ENCODE assay signal across 21 cellular contexts in the genomic region with DNA sequence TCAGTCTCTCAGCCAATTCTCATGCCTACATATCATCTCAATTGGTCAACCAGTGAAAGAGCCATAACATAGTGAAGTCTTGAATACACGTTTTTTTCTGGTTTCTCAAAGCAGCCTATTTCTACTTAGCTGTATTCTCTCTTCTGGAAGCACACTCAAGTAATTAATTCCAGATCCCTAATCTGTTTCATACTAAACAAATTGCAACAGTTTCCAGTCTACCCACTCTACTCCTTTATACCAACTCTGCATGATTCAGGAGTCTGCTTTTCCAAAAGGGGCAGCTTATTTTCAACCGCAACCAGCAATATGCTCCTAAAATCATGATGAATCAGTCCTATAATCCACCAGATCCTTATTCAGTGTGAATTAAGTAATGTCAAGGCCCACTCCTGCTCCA.
DNase-seq lines count a peak whose midpoint lies in the region; FAIRE-seq and TF ChIP-seq lines count a peak whose summit lies in the region.
"Had no signal": no experiment of that assay in that cellular context is flagged by ENCODE, and none has a peak within 500 bp of the region (broad histone marks: within the 10 kb centered on the region; RNA-seq: fewer than 3 reads in every experiment).

No MANE protein-coding gene starts in this region.

- DNase-seq in AG09319 (ENCODE audit: extremely low read depth, low read depth) (peak; percentile 73), GM04504 (ENCODE audit: low read depth) (peak; percentile 66), SK-N-SH (peak; percentile 33), fibroblast of peridontal ligament (ENCODE audit: extremely low read depth) (peak; percentile 83), middle frontal gyrus (ENCODE audit: extremely low spot score, low spot score) (no peak), cerebellum (ENCODE audit: low spot score) (no peak), NCI-H2171 (lab: John Stamatoyannopoulos, UW) (no peak), frontal cortex (ENCODE audit: low spot score in 2 of 2) (no peak)
- DNase-seq: C1 segment of cervical spinal cord; CD8-positive, alpha-beta T cell; DND-41; KBM-7; MM.1S; NCI-H1048; NCI-H1417 treated with DMSO at 0.1 percent for 48 hours; NCI-H1930; NCI-H226; NCI-H510A treated with DMSO at 0.1 percent for 48 hours; NCI-H774; NK-92 treated with Interleukin-12 subunit alpha and Interleukin-12 subunit beta, amount 100 ng/mL, for 24 hours had no signal

- no peaks in the 10 kb centered on the region for H3K9me3 ChIP-seq in SK-N-SH

- no peaks in the 10 kb centered on the region for H3K9me2 ChIP-seq in SK-N-SH

- no peaks in the 10 kb centered on the region; a peak in 2 of 4 replicates for H3K4me1 ChIP-seq in SK-N-SH (ENCODE audit: control insufficient read depth in 1 of 2, insufficient read depth in 2 of 2, low read depth in 1 of 2, low read length in 1 of 2)

- H4K20me1 ChIP-seq in SK-N-SH (ENCODE audit: insufficient read depth), result no peaks in the 10 kb centered on the region

- CTCF ChIA-PET in SK-N-SH (lab: Yijun Ruan, JAX), result no interaction called here

- no peaks in the 10 kb centered on the region for H3K27me3 ChIP-seq in SK-N-SH (ENCODE audit: insufficient read depth)

- no peak overlapping the region for H2AFZ ChIP-seq in SK-N-SH (ENCODE audit: low read depth)

- no peak for TF ChIP-seq RAD21 in SK-N-SH (IDR thresholded peaks at IDR 0.05; ENCODE audit: low read length)

- 56% methylated on average over 2 of the region's 2 CpGs for WGBS in SK-N-SH (ENCODE audit: low lambda C conversion rate)

- no peaks in the 10 kb centered on the region for H3K79me2 ChIP-seq in SK-N-SH (ENCODE audit: insufficient read depth)

- TF ChIP-seq EP300 in SK-N-SH (IDR thresholded peaks at IDR 0.05; ENCODE audit: borderline replicate concordance in 1 of 2, low read depth in 1 of 2, low read length in 1 of 2), result 0 out of 4 replicates have a peak, but pooled peaks of 1 of the 2 experiments have one; percentile 6

- FAIRE-seq in frontal cortex (lab: Jason Lieb, UNC), result no peak

- TF ChIP-seq CTCF in AG09319 (IDR thresholded peaks at IDR 0.05; ENCODE audit: low read depth, low read length) (no peak), SK-N-SH (IDR thresholded peaks at IDR 0.05) (no peak)

- H3K4me3 ChIP-seq in SK-N-SH (ENCODE audit: low read depth in 2 of 2, low read length in 1 of 2), result no peak overlapping the region

- no peak overlapping the region for H3K4me2 ChIP-seq in SK-N-SH

- H3K9ac ChIP-seq in SK-N-SH, result no peak overlapping the region

- peaks cover 9% of the 10 kb centered on the region for H3F3A ChIP-seq in SK-N-SH (replicated peaks; ENCODE audit: insufficient read depth)

- H3K36me3 ChIP-seq in SK-N-SH (replicated peaks in 1 of 2; ENCODE audit: control insufficient read depth in 1 of 2, insufficient read depth in 2 of 2, low read length in 1 of 2), result no peaks in the 10 kb centered on the region

- POLR2A ChIA-PET in SK-N-SH (lab: Yijun Ruan, JAX), result no interaction called here

- H3K27ac ChIP-seq in SK-N-SH (ENCODE audit: low read depth in 2 of 2, low read length in 1 of 2), result no peak overlapping the region
- H3K27ac ChIP-seq: HL-60 had no signal

TF ChIP-seq in SK-N-SH, 30 proteins besides CTCF, POLR2A, EP300 and RAD21:
- no peak for TF ChIP-seq EZH2phosphoT487 (IDR thresholded peaks at IDR 0.05; ENCODE audit: borderline replicate concordance, low read depth)
- no peak for TF ChIP-seq CHD2 (IDR thresholded peaks at IDR 0.05; ENCODE audit: low read length, partially characterized antibody)
- TF ChIP-seq POLR2AphosphoS5 (IDR thresholded peaks at IDR 0.05; ENCODE audit: low read depth, low read length), result no peak
- no peak for TF ChIP-seq FOXM1 (IDR thresholded peaks at IDR 0.05; ENCODE audit: low read depth)
- no peak for TF ChIP-seq FOSL2 (IDR thresholded peaks at IDR 0.05; ENCODE audit: borderline replicate concordance, low read depth)
- TF ChIP-seq MEF2A (IDR thresholded peaks at IDR 0.05; ENCODE audit: borderline replicate concordance, low read depth), result no peak
- no peak for TF ChIP-seq USF1 (IDR thresholded peaks at IDR 0.05; ENCODE audit: borderline replicate concordance, low read depth)
- no peak for TF ChIP-seq TAF1 (IDR thresholded peaks at IDR 0.05; ENCODE audit: borderline replicate concordance, low read depth, low read length)

Comparison
In these comparisons a context has a peak if more than half of its experiments do, and no peak if none do; other contexts are left out.
1. DNase-seq: peak in AG09319 (single experiment), GM04504 (single experiment), SK-N-SH (single experiment) and fibroblast of peridontal ligament (single experiment); none in middle frontal gyrus (single experiment), cerebellum (single experiment), NCI-H2171 (single experiment) and frontal cortex (0 of 2).